8 cellular contexts compared by ENCODE assay signal in the genomic region with DNA sequence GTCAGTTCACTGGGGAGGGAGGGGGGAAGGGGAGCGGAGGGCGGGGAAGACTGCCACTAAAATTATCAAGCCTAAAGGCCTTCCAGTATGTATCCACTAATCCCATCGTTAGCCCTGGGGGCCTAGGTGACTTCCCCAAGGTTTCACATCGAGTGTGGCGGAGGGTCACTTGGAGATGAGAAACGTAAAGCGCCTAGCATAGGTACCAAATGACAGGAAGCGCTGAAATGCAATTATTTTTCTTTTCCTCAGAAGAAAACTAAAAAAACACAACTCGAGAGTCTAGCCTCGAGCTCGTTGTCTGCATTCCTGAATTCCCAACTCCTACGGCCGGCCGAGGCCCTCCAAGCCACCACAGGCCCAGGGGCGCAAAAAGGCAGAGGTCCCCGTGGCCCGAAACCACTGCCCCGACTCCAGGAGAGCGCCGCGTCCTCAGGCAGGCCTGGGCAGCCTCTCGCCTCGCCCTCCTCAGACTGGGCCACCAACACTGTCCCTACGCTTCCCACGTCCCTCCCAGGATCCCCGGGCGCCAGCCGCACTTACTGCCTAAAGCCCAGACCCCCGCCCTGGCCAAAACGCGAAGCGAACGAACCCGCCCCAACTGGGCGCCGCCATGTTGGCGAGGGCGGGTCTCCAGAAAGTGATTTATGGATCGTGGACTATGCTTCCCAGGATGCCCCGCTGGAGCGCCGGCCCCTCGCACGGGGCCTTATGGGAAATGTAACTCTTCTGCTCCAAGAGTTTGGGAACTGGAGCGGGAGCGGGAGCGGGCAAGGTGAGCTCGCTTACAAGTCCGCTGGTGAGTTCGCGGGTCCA. TPM values are rescaled to one million over a fixed set of nuclear protein-coding genes. Genes with fewer than 3 reads are reported as not detected.
A peak's percentile ranks its signal among the peaks of the same experiment; 100 is the strongest.
DNase-seq lines count a peak whose midpoint lies in the region; ATAC-seq and TF ChIP-seq lines count a peak whose summit lies in the region.

TSS of gene USP40 (minus strand) at position 642 of the 816 bp plus-strand sequence. CDS start 1,228 bp downstream, outside the sequence.

- H3K36me3 Mint-ChIP-seq in naive thymus-derived CD8-positive, alpha-beta T cell = peaks cover 0 to 7% (median 5%) of the 10 kb centered on the region in 3 donors
- H3K36me3 Mint-ChIP-seq in stimulated activated naive B cell treated with anti-CD40 and anti-IgM and Interleukin-4, amounts not matched to agents 10 μg/mL and 1 μg/mL and 100 μg/mL, for 72 hours = peaks cover 6 to 7% of the 10 kb centered on the region in 2 donors

- H3K4me1 Mint-ChIP-seq in naive thymus-derived CD8-positive, alpha-beta T cell = peaks cover 8 to 22% (median 14%) of the 10 kb centered on the region in 4 donors
- H3K4me1 Mint-ChIP-seq in stimulated activated naive B cell treated with anti-CD40 and anti-IgM and Interleukin-4, amounts not matched to agents 10 μg/mL and 1 μg/mL and 100 μg/mL, for 72 hours = peaks cover 7 to 18% of the 10 kb centered on the region in 2 donors

- H3K9me3 Mint-ChIP-seq in naive thymus-derived CD8-positive, alpha-beta T cell = no peaks in the 10 kb centered on the region
- H3K9me3 Mint-ChIP-seq in stimulated activated naive B cell treated with anti-CD40 and anti-IgM and Interleukin-4, amounts not matched to agents 10 μg/mL and 1 μg/mL and 100 μg/mL, for 72 hours = no peaks in the 10 kb centered on the region

- H3K27ac Mint-ChIP-seq in naive thymus-derived CD8-positive, alpha-beta T cell = peak within 1 kb of the TSS; percentile 89 to 98 (median 96)
- peak within 1 kb of the TSS; percentile 99 for H3K27ac Mint-ChIP-seq in stimulated activated naive B cell treated with anti-CD40 and anti-IgM and Interleukin-4, amounts not matched to agents 10 μg/mL and 1 μg/mL and 100 μg/mL, for 72 hours

- DNase-seq in COLO829 (ENCODE audit: low spot score) (peak; percentile 85), KG1 (lab: John Stamatoyannopoulos, UW) (peak; percentile 37), RKO (ENCODE audit: low spot score) (peak; percentile 94), fibroblast of pulmonary artery (ENCODE audit: low read depth) (peak; percentile 92)
- DNase-seq in activated effector memory CD4-positive, alpha-beta T cell treated with Interleukin-2 at 50 U/mL for 16 hours = peak; percentile 47
- DNase-seq in naive thymus-derived CD8-positive, alpha-beta T cell = peak; percentile 16 to 71 (median 44)
- DNase-seq in stimulated activated naive B cell treated with anti-CD40 and anti-IgM and Interleukin-4, amounts not matched to agents 10 μg/mL and 1 μg/mL and 100 μg/mL, for 72 hours = peak; percentile 53

- POLR2A ChIA-PET in naive thymus-derived CD8-positive, alpha-beta T cell (lab: Charles Lee) = interaction anchor here (0.7 to 1.8 kb wide), 6 partner anchors 9 to 298 kb away, joined by 3 to 9 read pairs (median 4); no protein-coding TSS in a partner anchor

- no peak for TF ChIP-seq CTCF in fibroblast of pulmonary artery (IDR thresholded peaks at IDR 0.05; ENCODE audit: low read length, missing control alignments)

- peaks cover 0 to 2% (median 0%) of the 10 kb centered on the region in 5 donors for H3K27me3 Mint-ChIP-seq in naive thymus-derived CD8-positive, alpha-beta T cell
- peaks cover 4 to 6% of the 10 kb centered on the region in 2 donors for H3K27me3 Mint-ChIP-seq in stimulated activated naive B cell treated with anti-CD40 and anti-IgM and Interleukin-4, amounts not matched to agents 10 μg/mL and 1 μg/mL and 100 μg/mL, for 72 hours

- ATAC-seq in GM21526 (IDR thresholded peaks at IDR 0.05; ENCODE audit: low FRiP score, unreplicated experiment) = peak; percentile 75
- peak; percentile 83 to 86 for ATAC-seq in naive thymus-derived CD8-positive, alpha-beta T cell
- peak; percentile 87 for ATAC-seq in stimulated activated naive B cell treated with anti-CD40 and anti-IgM and Interleukin-4, amounts not matched to agents 10 μg/mL and 1 μg/mL and 100 μg/mL, for 72 hours (replicated peaks)

- H3K4me3 ChIP-seq in fibroblast of pulmonary artery (replicated peaks; ENCODE audit: low read depth, low read length) = peak within 1 kb of the TSS; percentile 92

- H3K4me3 Mint-ChIP-seq in naive thymus-derived CD8-positive, alpha-beta T cell = peak within 1 kb of the TSS; percentile 90 to 98 (median 96)
- H3K4me3 Mint-ChIP-seq in stimulated activated naive B cell treated with anti-CD40 and anti-IgM and Interleukin-4, amounts not matched to agents 10 μg/mL and 1 μg/mL and 100 μg/mL, for 72 hours = peak within 1 kb of the TSS; percentile 95 to 99

RNA-seq across cellular contexts. Expression of gene USP40, which starts in this region (rescaled TPM):
- 10 to 100 TPM; 19.7 to 19.9 TPM for total RNA-seq in naive thymus-derived CD8-positive, alpha-beta T cell
- 1 to 10 TPM; 6.0 to 9.4 (median 6.2) TPM for polyA plus RNA-seq in naive thymus-derived CD8-positive, alpha-beta T cell

Comparison
In these comparisons a context has a peak if more than half of its experiments do, and no peak if none do; other contexts are left out.
1. Peak in every context shown above with its lines: DNase-seq, ATAC-seq and H3K4me3 ChIP-seq.
2. DNase-seq: peak in every context shown above with its lines; median percentile 94 in RKO; 92 in fibroblast of pulmonary artery; 85 in COLO829; 53 in stimulated activated naive B cell treated with anti-CD40 and anti-IgM and Interleukin-4, amounts not matched to agents 10 μg/mL and 1 μg/mL and 100 μg/mL, for 72 hours; 47 in activated effector memory CD4-positive, alpha-beta T cell treated with Interleukin-2 at 50 U/mL for 16 hours; 44 in naive thymus-derived CD8-positive, alpha-beta T cell; 37 in KG1.